In genomic region chr17:65387322-65387721, GRCh38 we compare ENCODE assay signal across 5 cellular contexts.
"Had no signal": no experiment of that assay in that cellular context is flagged by ENCODE, and none has a peak within 500 bp of the region (broad histone marks: within the 10 kb centered on the region; RNA-seq: fewer than 3 reads in every experiment).

No MANE protein-coding gene starts in this region.

- ATAC-seq: HepG2, K562 had no signal

- H3K27ac ChIP-seq: HL-60 had no signal

- H3K36me3 Mint-ChIP-seq: IgD-negative memory B cell had no signal

- H3K4me3 ChIP-seq: K562 had no signal

- H3K4me3 Mint-ChIP-seq: IgD-negative memory B cell had no signal

- H3K4me1 Mint-ChIP-seq: IgD-negative memory B cell had no signal

- DNase-seq: IMR-90 had no signal

- H3K9me3 Mint-ChIP-seq: IgD-negative memory B cell had no signal
